In the genomic region with DNA sequence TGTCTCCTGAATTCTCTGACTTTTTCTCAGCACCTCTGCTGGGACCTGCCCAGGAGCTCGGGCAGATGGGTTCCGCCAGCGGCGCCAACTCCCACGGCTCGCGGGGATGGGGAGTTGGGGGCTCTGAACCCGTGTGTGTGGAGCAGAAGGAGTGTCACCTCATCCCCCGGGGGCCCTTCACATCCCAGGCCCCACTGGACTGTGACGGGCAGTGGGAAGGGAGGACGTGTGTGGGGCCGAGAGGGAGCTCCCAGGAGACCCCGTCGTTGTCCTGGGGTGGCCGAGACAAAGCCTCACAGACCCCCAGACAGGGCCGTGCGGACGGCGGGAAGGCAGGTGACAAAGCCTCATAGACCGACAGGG, we compare ENCODE assay signal across 24 cellular contexts.
"Had no signal": no experiment of that assay in that cellular context is flagged by ENCODE, and none has a peak within 500 bp of the region (broad histone marks: within the 10 kb centered on the region; RNA-seq: fewer than 3 reads in every experiment).

No MANE protein-coding gene starts in this region.

- H3K4me1 Mint-ChIP-seq: activated CD4-positive, alpha-beta memory T cell treated with anti-CD3 and anti-CD28 coated beads, Interleukin-2, amount 10 ng/mL, durations not matched to agents 7 days and 5 days; activated CD4-positive, alpha-beta T cell treated with anti-CD3 and anti-CD28 coated beads for 36 hours; activated naive CD8-positive, alpha-beta T cell treated with anti-CD3 and anti-CD28 coated beads, Interleukin-2, amount 50 U/mL, for 24 hours had no signal

- H3K4me3 Mint-ChIP-seq: activated CD4-positive, alpha-beta memory T cell treated with anti-CD3 and anti-CD28 coated beads, Interleukin-2, amount 10 ng/mL, durations not matched to agents 7 days and 5 days; activated CD4-positive, alpha-beta T cell treated with anti-CD3 and anti-CD28 coated beads for 36 hours; activated naive CD8-positive, alpha-beta T cell treated with anti-CD3 and anti-CD28 coated beads, Interleukin-2, amount 50 U/mL, for 24 hours had no signal

- H3K9me3 Mint-ChIP-seq: activated CD4-positive, alpha-beta memory T cell treated with anti-CD3 and anti-CD28 coated beads, Interleukin-2, amount 10 ng/mL, durations not matched to agents 7 days and 5 days; activated naive CD4-positive, alpha-beta T cell treated with anti-CD3 and anti-CD28 coated beads, Interleukin-2, amount 50 U/mL, for 72 hours; activated naive CD8-positive, alpha-beta T cell treated with anti-CD3 and anti-CD28 coated beads, Interleukin-2, amount 50 U/mL, for 24 hours had no signal

- H3K36me3 Mint-ChIP-seq: activated naive CD4-positive, alpha-beta T cell treated with anti-CD3 and anti-CD28 coated beads, Interleukin-2, amount 50 U/mL, for 72 hours had no signal

- ATAC-seq: activated CD4-positive, alpha-beta T cell treated with anti-CD3 and anti-CD28 coated beads for 36 hours; activated naive CD4-positive, alpha-beta T cell treated with anti-CD3 and anti-CD28 coated beads, Interleukin-2, amount 50 U/mL, for 72 hours; activated naive CD8-positive, alpha-beta T cell treated with anti-CD3 and anti-CD28 coated beads, Interleukin-2, amount 50 U/mL, for 24 hours; Panc1 had no signal

- H3K27me3 Mint-ChIP-seq: activated CD4-positive, alpha-beta memory T cell treated with anti-CD3 and anti-CD28 coated beads, Interleukin-2, amount 10 ng/mL, durations not matched to agents 7 days and 5 days; activated CD4-positive, alpha-beta T cell treated with anti-CD3 and anti-CD28 coated beads for 36 hours; activated naive CD8-positive, alpha-beta T cell treated with anti-CD3 and anti-CD28 coated beads, Interleukin-2, amount 50 U/mL, for 24 hours had no signal

- DNase-seq: activated CD4-positive, alpha-beta memory T cell treated with anti-CD3 and anti-CD28 coated beads, Interleukin-2, amount 10 ng/mL, durations not matched to agents 7 days and 5 days; activated CD4-positive, alpha-beta T cell treated with anti-CD3 and anti-CD28 coated beads for 36 hours; activated CD4-positive, alpha-beta T cell treated with anti-CD3 and anti-CD28 coated beads, Interleukin-2, amount 50 U/mL, for 1 hour; activated naive CD8-positive, alpha-beta T cell treated with anti-CD3 and anti-CD28 coated beads, Interleukin-2, amount 50 U/mL, for 24 hours; activated T-cell treated with anti-CD3 and anti-CD28 coated beads for 4 hours; amniotic stem cell; brain microvascular endothelial cell; MG63; MV-4-11; NCI-H1092 treated with DMSO at 0.1 percent for 48 hours; NCI-H1436; NCI-H1694 treated with DMSO at 0.1 percent for 48 hours; NCI-H2029 treated with DMSO at 0.1 percent for 48 hours; NCI-H510A treated with DMSO at 0.1 percent for 48 hours; NCI-H69; NK-92 treated with Interleukin-12 subunit alpha and Interleukin-12 subunit beta, amount 100 ng/mL, for 24 hours; OCI-M1; RPMI8226; SJCRH30; SK-N-SH; T-helper 1 cell; WERI-Rb-1 had no signal

- H3K27ac Mint-ChIP-seq: activated CD4-positive, alpha-beta memory T cell treated with anti-CD3 and anti-CD28 coated beads, Interleukin-2, amount 10 ng/mL, durations not matched to agents 7 days and 5 days; activated CD4-positive, alpha-beta T cell treated with anti-CD3 and anti-CD28 coated beads for 36 hours; activated naive CD4-positive, alpha-beta T cell treated with anti-CD3 and anti-CD28 coated beads, Interleukin-2, amount 50 U/mL, for 72 hours; activated naive CD8-positive, alpha-beta T cell treated with anti-CD3 and anti-CD28 coated beads, Interleukin-2, amount 50 U/mL, for 24 hours had no signal
